ENCODE assay signal across 8 cellular contexts in genomic region chr4:6892190-6892908, GRCh38. TPM values are rescaled to one million over a fixed set of nuclear protein-coding genes. Genes with fewer than 3 reads are reported as not detected.
DNase-seq lines count a peak whose midpoint lies in the region; ATAC-seq and TF ChIP-seq lines count a peak whose summit lies in the region.

No MANE protein-coding gene starts in this region.

- intact Hi-C loops in CD8-positive, alpha-beta T cell (cut with DNase I, micrococcal nuclease) = loop anchor here (1.0 to 5.0 kb wide), 2 partner anchors 178 to 180 kb away; no protein-coding TSS in a partner anchor
- intact Hi-C loops in activated T-helper 1 cell treated with anti-CD3 and anti-CD28 coated beads, Interleukin-12 subunit alpha, Interleukin-12 subunit beta, Interleukin-2, Interleukin-4 antibody, amounts not matched to agents 30 ng/mL and 10 ng/mL and 1 ng/mL, durations not matched to agents 14 hours and 24 hours and 36 hours (cut with micrococcal nuclease) = loop anchor here (2.0 to 10.0 kb wide), 3 partner anchors 16 to 1072 kb away; partner anchors contain the start of gene TBC1D14
- intact Hi-C loops in left cardiac atrium (cut with DNase I) (no loop called here), sigmoid colon (cut with DNase I) (no loop called here)

- no peaks in the 10 kb centered on the region for H3K27me3 ChIP-seq in CD8-positive, alpha-beta T cell (ENCODE audit: insufficient read depth, low read length)
- H3K27me3 ChIP-seq in sigmoid colon = no peaks in the 10 kb centered on the region

- no peak for TF ChIP-seq EP300 in sigmoid colon (IDR thresholded peaks at IDR 0.05)

- H3K27ac ChIP-seq in CD8-positive, alpha-beta T cell (ENCODE audit: low read depth, low read length) = no peak overlapping the region
- peak overlapping the region in 2 of 4 donors; percentile 18 to 26 for H3K27ac ChIP-seq in sigmoid colon

- peak in 4 of 7 experiments; percentile 17 to 65 (median 38) for DNase-seq in CD8-positive, alpha-beta T cell
- DNase-seq in HUDEP-2 (lab: John Stamatoyannopoulos, UW; ENCODE audit: unreplicated experiment in 76 of 76) = peak in 74 of 76 experiments; percentile 31 to 91 (median 77)
- DNase-seq in activated T-helper 1 cell treated with anti-CD3 and anti-CD28 coated beads, Interleukin-12 subunit alpha, Interleukin-12 subunit beta, Interleukin-2, Interleukin-4 antibody, amounts not matched to agents 30 ng/mL and 10 ng/mL and 1 ng/mL, durations not matched to agents 14 hours and 24 hours and 36 hours (ENCODE audit: low spot score) = peak; percentile 34
- peak; percentile 50 for DNase-seq in left cardiac atrium
- peak; percentile 77 for DNase-seq in sigmoid colon

- CTCF ChIA-PET in CD8-positive, alpha-beta T cell (lab: Charles Lee) = interaction anchor here (1.0 to 5.3 kb wide), 7 partner anchors 14 to 158 kb away, joined by 3 to 28 read pairs (median 4); partner anchors contain the start of gene TADA2B

- peak overlapping the region; percentile 16 for H3K4me3 ChIP-seq in CD8-positive, alpha-beta T cell (ENCODE audit: low read depth, low read length)
- no peak overlapping the region for H3K4me3 ChIP-seq in sigmoid colon

- 15 to 23% methylated on average over 20 of the region's 20 CpGs for WGBS in sigmoid colon, 2 donors

- peaks cover 27% of the 10 kb centered on the region for H3K4me1 Mint-ChIP-seq in CD8-positive, alpha-beta T cell (ENCODE audit: low read depth)
- peaks cover 36% of the 10 kb centered on the region for H3K4me1 Mint-ChIP-seq in activated T-helper 1 cell treated with anti-CD3 and anti-CD28 coated beads, Interleukin-12 subunit alpha, Interleukin-12 subunit beta, Interleukin-2, Interleukin-4 antibody, amounts not matched to agents 30 ng/mL and 10 ng/mL and 1 ng/mL, durations not matched to agents 14 hours and 24 hours and 36 hours (ENCODE audit: low read depth)

- no peaks in the 10 kb centered on the region for H3K9me3 Mint-ChIP-seq in CD8-positive, alpha-beta T cell
- H3K9me3 Mint-ChIP-seq in activated T-helper 1 cell treated with anti-CD3 and anti-CD28 coated beads, Interleukin-12 subunit alpha, Interleukin-12 subunit beta, Interleukin-2, Interleukin-4 antibody, amounts not matched to agents 30 ng/mL and 10 ng/mL and 1 ng/mL, durations not matched to agents 14 hours and 24 hours and 36 hours = peaks cover 19% of the 10 kb centered on the region

- peaks cover 27% of the 10 kb centered on the region for H3K4me1 ChIP-seq in CD8-positive, alpha-beta T cell (ENCODE audit: insufficient read depth, low read length)
- peaks cover 0 to 13% (median 8%) of the 10 kb centered on the region in 4 donors for H3K4me1 ChIP-seq in sigmoid colon

- POLR2A ChIA-PET in CD8-positive, alpha-beta T cell (lab: Charles Lee) = interaction anchor here (0.6 to 1.1 kb wide), 2 partner anchors 19 to 42 kb away, joined by 3 read pairs; no protein-coding TSS in a partner anchor

- peak; percentile 70 for ATAC-seq in CD8-positive, alpha-beta T cell
- ATAC-seq in left cardiac atrium (peak; percentile 29 to 52), HG03469 (IDR thresholded peaks at IDR 0.05; ENCODE audit: unreplicated experiment) (no peak), GM18517 (IDR thresholded peaks at IDR 0.05; ENCODE audit: unreplicated experiment) (no peak), GM19455 (IDR thresholded peaks at IDR 0.05; ENCODE audit: unreplicated experiment) (no peak)

- no peaks in the 10 kb centered on the region for H3K27me3 Mint-ChIP-seq in CD8-positive, alpha-beta T cell (ENCODE audit: low read depth)
- H3K27me3 Mint-ChIP-seq in activated T-helper 1 cell treated with anti-CD3 and anti-CD28 coated beads, Interleukin-12 subunit alpha, Interleukin-12 subunit beta, Interleukin-2, Interleukin-4 antibody, amounts not matched to agents 30 ng/mL and 10 ng/mL and 1 ng/mL, durations not matched to agents 14 hours and 24 hours and 36 hours (ENCODE audit: insufficient read depth) = no peaks in the 10 kb centered on the region

- no peaks in the 10 kb centered on the region for H3K36me3 ChIP-seq in CD8-positive, alpha-beta T cell (ENCODE audit: insufficient read depth, low read length)
- no peaks in the 10 kb centered on the region for H3K36me3 ChIP-seq in sigmoid colon

- peak overlapping the region; percentile 42 for H3K4me3 Mint-ChIP-seq in CD8-positive, alpha-beta T cell
- H3K4me3 Mint-ChIP-seq in activated T-helper 1 cell treated with anti-CD3 and anti-CD28 coated beads, Interleukin-12 subunit alpha, Interleukin-12 subunit beta, Interleukin-2, Interleukin-4 antibody, amounts not matched to agents 30 ng/mL and 10 ng/mL and 1 ng/mL, durations not matched to agents 14 hours and 24 hours and 36 hours = peak overlapping the region; percentile 43

- no peak for TF ChIP-seq CTCF in CD8-positive, alpha-beta T cell (IDR thresholded peaks at IDR 0.05)
- no peak for TF ChIP-seq CTCF in sigmoid colon (IDR thresholded peaks at IDR 0.05)

- H3K27ac Mint-ChIP-seq in CD8-positive, alpha-beta T cell = peak overlapping the region; percentile 60
- peak overlapping the region; percentile 78 for H3K27ac Mint-ChIP-seq in activated T-helper 1 cell treated with anti-CD3 and anti-CD28 coated beads, Interleukin-12 subunit alpha, Interleukin-12 subunit beta, Interleukin-2, Interleukin-4 antibody, amounts not matched to agents 30 ng/mL and 10 ng/mL and 1 ng/mL, durations not matched to agents 14 hours and 24 hours and 36 hours

- no peaks in the 10 kb centered on the region for H3K9me3 ChIP-seq in CD8-positive, alpha-beta T cell (ENCODE audit: low read length)
- no peaks in the 10 kb centered on the region for H3K9me3 ChIP-seq in sigmoid colon

- TF ChIP-seq POLR2A in sigmoid colon (IDR thresholded peaks at IDR 0.05) = no peak

- H3K36me3 Mint-ChIP-seq in CD8-positive, alpha-beta T cell = no peaks in the 10 kb centered on the region
- H3K36me3 Mint-ChIP-seq in activated T-helper 1 cell treated with anti-CD3 and anti-CD28 coated beads, Interleukin-12 subunit alpha, Interleukin-12 subunit beta, Interleukin-2, Interleukin-4 antibody, amounts not matched to agents 30 ng/mL and 10 ng/mL and 1 ng/mL, durations not matched to agents 14 hours and 24 hours and 36 hours (ENCODE audit: low read depth) = peaks cover 7% of the 10 kb centered on the region

RNA-seq across cellular contexts. Expression of gene TBC1D14, which starts 17.3 kb away (rescaled TPM):
- 10 to 100 TPM; 29.2 to 30.9 TPM for total RNA-seq in CD8-positive, alpha-beta T cell
- 58.1 and 59.7 TPM in 2 replicates for total RNA-seq in activated T-helper 1 cell treated with anti-CD3 and anti-CD28 coated beads, Interleukin-12 subunit alpha, Interleukin-12 subunit beta, Interleukin-2, Interleukin-4 antibody, amounts not matched to agents 30 ng/mL and 10 ng/mL and 1 ng/mL, durations not matched to agents 14 hours and 24 hours and 36 hours
- 10 to 100 TPM; 34.7 to 35.9 TPM for total RNA-seq in left cardiac atrium
- 10 to 100 TPM; 26.3 to 46.4 (median 32.6) TPM for total RNA-seq in sigmoid colon
- 10 to 100 TPM; 19.2 to 38.5 (median 22.2) TPM for polyA plus RNA-seq in sigmoid colon

Comparison
In these comparisons a context has a peak if more than half of its experiments do, and no peak if none do; other contexts are left out.
1. ATAC-seq: peak in CD8-positive, alpha-beta T cell (single experiment) and left cardiac atrium (2 of 2); none in HG03469 (single experiment), GM18517 (single experiment) and GM19455 (single experiment).
2. intact Hi-C loops: an anchor here in CD8-positive, alpha-beta T cell (1.0 to 5.0 kb wide) and activated T-helper 1 cell treated with anti-CD3 and anti-CD28 coated beads, Interleukin-12 subunit alpha, Interleukin-12 subunit beta, Interleukin-2, Interleukin-4 antibody, amounts not matched to agents 30 ng/mL and 10 ng/mL and 1 ng/mL, durations not matched to agents 14 hours and 24 hours and 36 hours (2.0 to 10.0 kb wide); none called in left cardiac atrium and sigmoid colon.
3. Peak in every context shown above with its lines, with median percentiles within 50 percentile points of each other: DNase-seq.